ENCODE assay signal across 8 cellular contexts in the genomic region with DNA sequence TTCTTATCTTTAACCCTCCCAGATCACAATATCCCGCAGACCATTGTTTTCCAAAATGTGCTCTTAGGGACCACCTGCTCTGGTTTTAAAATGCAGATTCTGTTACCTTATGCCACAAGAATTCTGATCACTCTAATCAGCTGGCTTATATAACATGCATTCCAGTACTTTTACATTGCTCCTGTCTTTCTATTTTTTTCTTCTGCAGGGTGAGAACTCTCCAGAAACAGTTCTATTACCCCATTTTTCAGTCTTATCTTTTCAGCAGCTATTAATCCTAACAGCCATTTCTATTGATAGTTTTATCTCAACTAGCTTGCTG.
A peak's percentile ranks its signal among the peaks of the same experiment; 100 is the strongest.
DNase-seq lines count a peak whose midpoint lies in the region; ATAC-seq and TF ChIP-seq lines count a peak whose summit lies in the region.

No MANE protein-coding gene starts in this region.

- peaks cover 50% of the 10 kb centered on the region for H3K4me1 ChIP-seq in OCI-LY1 (ENCODE audit: insufficient read depth, low read length, severe bottlenecking)
- H3K4me1 ChIP-seq in effector memory CD4-positive, alpha-beta T cell (ENCODE audit: control insufficient read depth, insufficient read depth, low read length, poor library complexity, severe bottlenecking), result peaks cover 43% of the 10 kb centered on the region

- H3K9ac ChIP-seq in OCI-LY1 (ENCODE audit: low read length), result no peak overlapping the region; the same call in 1 of the 2 replicates

- ATAC-seq in GM21723 (IDR thresholded peaks at IDR 0.05; ENCODE audit: unreplicated experiment), result no peak
- ATAC-seq in GM18870 (IDR thresholded peaks at IDR 0.05; ENCODE audit: unreplicated experiment), result no peak

- TF ChIP-seq CTCF in AG10803 (conservative IDR thresholded peaks at IDR 0.05; ENCODE audit: low read length) (no peak), OCI-LY1 (IDR thresholded peaks at IDR 0.05; ENCODE audit: low read length) (no peak), nephron (IDR thresholded peaks at IDR 0.05; ENCODE audit: unreplicated experiment in 3 of 3) (no peak)

- no peaks in the 10 kb centered on the region for H3K9me3 ChIP-seq in OCI-LY1 (ENCODE audit: low read length)
- no peaks in the 10 kb centered on the region for H3K9me3 ChIP-seq in effector memory CD4-positive, alpha-beta T cell (ENCODE audit: control insufficient read depth, low read length)

- H3K36me3 ChIP-seq in OCI-LY1 (ENCODE audit: insufficient read depth, low read length), result peaks cover 7% of the 10 kb centered on the region; the same call in 1 of the 2 replicates
- peaks cover 7% of the 10 kb centered on the region for H3K36me3 ChIP-seq in effector memory CD4-positive, alpha-beta T cell (ENCODE audit: control insufficient read depth, insufficient read depth, low read length)

- peaks cover 48% of the 10 kb centered on the region for H3K79me2 ChIP-seq in OCI-LY1 (ENCODE audit: insufficient read depth, low read length)

- H3K27me3 Mint-ChIP-seq in nephron (ENCODE audit: low read depth), result no peaks in the 10 kb centered on the region

- peaks cover 10% of the 10 kb centered on the region for H3K36me3 Mint-ChIP-seq in nephron (ENCODE audit: low read depth)

- H3K4me1 Mint-ChIP-seq in nephron, result peaks cover 50% of the 10 kb centered on the region

- H3K27ac ChIP-seq in OCI-LY1 (ENCODE audit: low read depth, low read length, poor library complexity, severe bottlenecking), result peak overlapping the region; percentile 67
- H3K27ac ChIP-seq in effector memory CD4-positive, alpha-beta T cell (ENCODE audit: insufficient read depth, low read length, poor library complexity, severe bottlenecking), result peak overlapping the region; percentile 95

- no peaks in the 10 kb centered on the region for H3F3A ChIP-seq in OCI-LY1 (ENCODE audit: insufficient read depth, low read length)

- DNase-seq in AG10803 (ENCODE audit: low read depth), result no peak
- no peak for DNase-seq in effector memory CD4-positive, alpha-beta T cell
- DNase-seq in effector CD4-positive, alpha-beta T cell, result no peak
- no peak for DNase-seq in hippocampal formation (lab: John Stamatoyannopoulos, UW)

- H2AFZ ChIP-seq in OCI-LY1 (ENCODE audit: low read length), result no peak overlapping the region

- H4K20me1 ChIP-seq in OCI-LY1 (ENCODE audit: insufficient read depth, low read length), result no peaks in the 10 kb centered on the region

- H3K4me3 Mint-ChIP-seq in nephron, result peak overlapping the region; percentile 97 to 99 (median 99)

- H3K4me2 ChIP-seq in OCI-LY1 (ENCODE audit: low read length), result peak overlapping the region; percentile 99

- H3K4me3 ChIP-seq in AG10803 (ENCODE audit: low read length) (peak overlapping the region; percentile 99), OCI-LY1 (ENCODE audit: low read depth, low read length, poor library complexity, severe bottlenecking) (peak overlapping the region; percentile 99)
- peak overlapping the region; percentile 99 for H3K4me3 ChIP-seq in effector memory CD4-positive, alpha-beta T cell (ENCODE audit: insufficient read depth, low read depth, low read length, poor library complexity, severe bottlenecking)

- peak overlapping the region; percentile 68 to 99 (median 99) for H3K27ac Mint-ChIP-seq in nephron

- no peaks in the 10 kb centered on the region for H3K27me3 ChIP-seq in OCI-LY1 (ENCODE audit: insufficient read depth, low read length)
- no peaks in the 10 kb centered on the region for H3K27me3 ChIP-seq in effector memory CD4-positive, alpha-beta T cell (replicated peaks; ENCODE audit: control insufficient read depth, insufficient read depth, low read length, poor library complexity, severe bottlenecking)

- no peaks in the 10 kb centered on the region for H3K9me2 ChIP-seq in OCI-LY1 (ENCODE audit: low read depth, low read length)

- H3K9me3 Mint-ChIP-seq in nephron, result no peaks in the 10 kb centered on the region
